Comparison of ENCODE assay signal across 29 cellular contexts in genomic region chr17:52515927-52516326, GRCh38.
"Had no signal": no experiment of that assay in that cellular context is flagged by ENCODE, and none has a peak within 500 bp of the region (broad histone marks: within the 10 kb centered on the region; RNA-seq: fewer than 3 reads in every experiment).

No MANE protein-coding gene starts in this region.

- H2AFZ ChIP-seq: neural progenitor cell, parathyroid adenoma had no signal

- H3K27ac Mint-ChIP-seq: natural killer cell; nephron; neural progenitor cell; progenitor cell of endocrine pancreas; stimulated activated memory B cell treated with anti-CD40 and anti-IgM and Interleukin-4, amounts not matched to agents 10 μg/mL and 1 μg/mL and 100 μg/mL, for 72 hours; type B pancreatic cell had no signal

- H3K9me3 Mint-ChIP-seq: neural progenitor cell; stimulated activated naive CD8-positive, alpha-beta T cell treated with anti-CD3 and anti-CD28 coated beads, Interleukin-15, amount 100 ng/mL, for 72 hours; type B pancreatic cell had no signal

- ATAC-seq: natural killer cell; psoas muscle; right cardiac atrium; right lobe of liver; stimulated activated memory B cell treated with anti-CD40 and anti-IgM and Interleukin-4, amounts not matched to agents 10 μg/mL and 1 μg/mL and 100 μg/mL, for 72 hours; stimulated activated naive CD8-positive, alpha-beta T cell treated with anti-CD3 and anti-CD28 coated beads, Interleukin-15, amount 100 ng/mL, for 72 hours; stimulated activated naive CD8-positive, alpha-beta T cell treated with anti-CD3 and anti-CD28 coated beads, Interleukin-15, Interleukin-2, amounts not matched to agents 100 U/mL and 50 U/mL, for 24 hours; upper lobe of right lung had no signal

- H3K36me3 Mint-ChIP-seq: natural killer cell; neural progenitor cell; stimulated activated memory B cell treated with anti-CD40 and anti-IgM and Interleukin-4, amounts not matched to agents 10 μg/mL and 1 μg/mL and 100 μg/mL, for 72 hours; type B pancreatic cell had no signal

- H3K27me3 ChIP-seq: neural progenitor cell, right lobe of liver, sigmoid colon, suprapubic skin, testis, tibial artery, transverse colon, upper lobe of right lung, uterus had no signal

- H3K27me3 Mint-ChIP-seq: progenitor cell of endocrine pancreas; stimulated activated memory B cell treated with anti-CD40 and anti-IgM and Interleukin-4, amounts not matched to agents 10 μg/mL and 1 μg/mL and 100 μg/mL, for 72 hours; stimulated activated naive CD8-positive, alpha-beta T cell treated with anti-CD3 and anti-CD28 coated beads, Interleukin-15, amount 100 ng/mL, for 72 hours; type B pancreatic cell had no signal

- H3K9ac ChIP-seq: neural progenitor cell, parathyroid adenoma had no signal

- H3K4me1 ChIP-seq: neural progenitor cell, parathyroid adenoma, psoas muscle, right lobe of liver, sigmoid colon, suprapubic skin, testis, tibial artery, transverse colon, upper lobe of right lung, uterus had no signal

- H3K4me3 ChIP-seq: neural progenitor cell, ovary, psoas muscle, right lobe of liver, sigmoid colon, suprapubic skin, testis, tibial artery, transverse colon, upper lobe of right lung, uterus had no signal

- H3K4me1 Mint-ChIP-seq: natural killer cell; nephron; neural progenitor cell; stimulated activated memory B cell treated with anti-CD40 and anti-IgM and Interleukin-4, amounts not matched to agents 10 μg/mL and 1 μg/mL and 100 μg/mL, for 72 hours; stimulated activated naive CD8-positive, alpha-beta T cell treated with anti-CD3 and anti-CD28 coated beads, Interleukin-15, amount 100 ng/mL, for 72 hours had no signal

- H3K27ac ChIP-seq: neural progenitor cell, ovary, parathyroid adenoma, psoas muscle, right lobe of liver, sigmoid colon, suprapubic skin, testis, tibial artery, transverse colon, upper lobe of right lung, uterus had no signal

- H3K79me2 ChIP-seq: parathyroid adenoma had no signal

- H3K4me3 Mint-ChIP-seq: natural killer cell; nephron; neural progenitor cell; stimulated activated memory B cell treated with anti-CD40 and anti-IgM and Interleukin-4, amounts not matched to agents 10 μg/mL and 1 μg/mL and 100 μg/mL, for 72 hours; stimulated activated naive CD8-positive, alpha-beta T cell treated with anti-CD3 and anti-CD28 coated beads, Interleukin-15, amount 100 ng/mL, for 72 hours; type B pancreatic cell had no signal

- DNase-seq: natural killer cell; occipital lobe; ovary; posterior cingulate gyrus; psoas muscle; right lobe of liver; sigmoid colon; small intestine; stimulated activated CD4-positive, alpha-beta T cell treated with anti-CD3 and anti-CD28 coated beads, Interleukin-15, amount 100 ng/mL, for 24 hours; stimulated activated CD4-positive, alpha-beta T cell treated with anti-CD3 and anti-CD28 coated beads, Interleukin-2, amount 100 ng/mL, for 24 hours; stimulated activated CD4-positive, alpha-beta T cell treated with anti-CD3 and anti-CD28 coated beads, Interleukin-2, amount 100 ng/mL, for 48 hours; stimulated activated CD4-positive, alpha-beta T cell treated with anti-CD3 and anti-CD28 coated beads, Interleukin-4, amount 100 ng/mL, for 24 hours; stimulated activated naive CD4-positive, alpha-beta T cell; stimulated activated naive CD8-positive, alpha-beta T cell treated with anti-CD3 and anti-CD28 coated beads, Interleukin-15, amount 100 ng/mL, for 72 hours; stimulated activated naive CD8-positive, alpha-beta T cell treated with anti-CD3 and anti-CD28 coated beads, Interleukin-15, Interleukin-2, amounts not matched to agents 100 U/mL and 50 U/mL, for 24 hours; substantia nigra; testis; tibial artery; transverse colon; upper lobe of right lung; uterus had no signal

- H3K4me2 ChIP-seq: neural progenitor cell had no signal

- H3K36me3 ChIP-seq: neural progenitor cell, ovary, right lobe of liver, sigmoid colon, suprapubic skin, tibial artery, transverse colon, upper lobe of right lung, uterus had no signal

- H3K9me3 ChIP-seq: ovary, psoas muscle, right lobe of liver, sigmoid colon, suprapubic skin, testis, tibial artery, transverse colon, upper lobe of right lung, uterus had no signal
